ENCODE assay signal across 10 cellular contexts in the genomic region with DNA sequence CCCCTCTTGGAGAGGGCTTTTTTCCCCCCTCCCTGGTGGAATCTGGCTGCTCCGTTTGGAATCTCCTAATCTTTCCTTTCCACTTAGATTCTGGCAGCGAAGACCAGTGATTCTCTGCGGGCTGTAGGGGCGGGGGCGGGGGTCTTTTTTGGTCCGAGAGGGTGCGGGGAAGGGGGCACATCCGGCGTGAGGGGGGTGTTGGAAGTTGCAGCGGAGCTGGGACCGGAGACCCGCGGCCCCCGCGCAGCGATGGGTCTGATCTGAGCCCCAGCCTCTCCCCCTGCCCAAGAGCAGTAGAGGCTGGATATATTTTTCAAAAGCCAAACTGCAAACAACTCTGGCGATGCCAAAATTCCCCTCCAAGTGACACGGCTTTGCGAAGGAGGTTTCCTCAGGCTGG. TPM values are rescaled to one million over a fixed set of nuclear protein-coding genes. Genes with fewer than 3 reads are reported as not detected.
DNase-seq lines count a peak whose midpoint lies in the region; ATAC-seq, FAIRE-seq and TF ChIP-seq lines count a peak whose summit lies in the region.
"Had no signal": no experiment of that assay in that cellular context is flagged by ENCODE, and none has a peak within 500 bp of the region (broad histone marks: within the 10 kb centered on the region; RNA-seq: fewer than 3 reads in every experiment).

No MANE protein-coding gene starts in this region.

- CTCF ChIA-PET in HEK293T (lab: Yijun Ruan, JAX) = interaction anchor here (0.7 kb wide), 1 partner anchor 1493 kb away, joined by 6 read pairs; no protein-coding TSS in a partner anchor

- intact Hi-C loops in kidney (cut with DNase I) = no loop called here

- POLR2A ChIA-PET in HEK293T (lab: Yijun Ruan, JAX) = interaction anchor here (1.5 kb wide), 1 partner anchor 12 kb away, joined by 3 read pairs; no protein-coding TSS in a partner anchor

- H3K4me3 ChIP-seq in kidney (ENCODE audit: low read length in 2 of 2) (no peak overlapping the region), stomach smooth muscle (ENCODE audit: low read length in 2 of 2) (peak overlapping the region; percentile 63 to 65)

- H3K36me3 ChIP-seq in kidney (ENCODE audit: control insufficient read depth in 1 of 2, insufficient read depth in 2 of 2, low read length in 2 of 2) (no peaks in the 10 kb centered on the region), stomach smooth muscle (ENCODE audit: control insufficient read depth in 2 of 2, insufficient read depth in 2 of 2, low read length in 2 of 2) (no peaks in the 10 kb centered on the region)

- no peak for TF ChIP-seq CTCF in kidney (IDR thresholded peaks at IDR 0.05; ENCODE audit: borderline replicate concordance, extremely low read depth, insufficient read depth)

- no peak for FAIRE-seq in kidney (lab: Jason Lieb, UNC)

- H3K4me1 ChIP-seq in kidney (ENCODE audit: control insufficient read depth in 1 of 2, insufficient read depth in 1 of 2, low read depth in 1 of 2, low read length in 2 of 2) = no peaks in the 10 kb centered on the region
- peaks cover 11% of the 10 kb centered on the region for H3K4me1 ChIP-seq in stomach smooth muscle (ENCODE audit: control insufficient read depth, insufficient read depth, low read length)

- ATAC-seq in HG03439 (IDR thresholded peaks at IDR 0.05; ENCODE audit: unreplicated experiment) = no peak
- ATAC-seq in GM19452 (IDR thresholded peaks at IDR 0.05; ENCODE audit: unreplicated experiment) = no peak
- ATAC-seq in GM18868 (IDR thresholded peaks at IDR 0.05; ENCODE audit: unreplicated experiment) = no peak

- H3K27ac ChIP-seq in caudate nucleus (ENCODE audit: low read depth, low read length) = peak overlapping the region; percentile 97
- no peak overlapping the region for H3K27ac ChIP-seq in kidney (ENCODE audit: low read depth in 2 of 2, low read length in 2 of 2)
- H3K27ac ChIP-seq in stomach smooth muscle (ENCODE audit: low read length) = no peak overlapping the region

- H3K9ac ChIP-seq in kidney (ENCODE audit: low read length in 2 of 2) (no peak overlapping the region), stomach smooth muscle (ENCODE audit: low read length in 2 of 2) (no peak overlapping the region)

- DNase-seq in HEK293T (ENCODE audit: extremely low spot score) (peak; percentile 11), caudate nucleus (lab: John Stamatoyannopoulos, UW) (peak in 18 of 61 donors; percentile 7 to 57 (median 27)), kidney (peak; percentile 60), NK-92 (lab: John Stamatoyannopoulos, UW; ENCODE audit: unreplicated experiment) (no peak)
- DNase-seq: naive B cell had no signal

- H3K27me3 ChIP-seq in stomach smooth muscle (ENCODE audit: control insufficient read depth in 1 of 2, insufficient read depth in 2 of 2, low read length in 2 of 2) = peaks cover 23 to 39% of the 10 kb centered on the region in 2 donors

- H3K9me3 ChIP-seq in kidney (ENCODE audit: control insufficient read depth in 1 of 2, low read length in 2 of 2) (no peaks in the 10 kb centered on the region), stomach smooth muscle (ENCODE audit: control insufficient read depth in 2 of 2, low read length in 2 of 2) (no peaks in the 10 kb centered on the region)

TF ChIP-seq in HEK293T, 16 proteins besides CTCF, POLR2A, EP300 and RAD21:
- no peak for TF ChIP-seq FOXA1 (IDR thresholded peaks at IDR 0.05)
- TF ChIP-seq ARNT (IDR thresholded peaks at IDR 0.05) = no peak
- no peak for TF ChIP-seq PKNOX1 (IDR thresholded peaks at IDR 0.05)
- TF ChIP-seq BHLHE40 (IDR thresholded peaks at IDR 0.05; ENCODE audit: borderline replicate concordance) = no peak
- TF ChIP-seq FOXM1 (IDR thresholded peaks at IDR 0.05; ENCODE audit: borderline replicate concordance) = no peak
- TF ChIP-seq FOXK2 (IDR thresholded peaks at IDR 0.05) = no peak
- no peak for TF ChIP-seq HDGF (IDR thresholded peaks at IDR 0.05; ENCODE audit: borderline replicate concordance)
- TF ChIP-seq SUZ12 (IDR thresholded peaks at IDR 0.05) = no peak
- TF ChIP-seq LEF1 (IDR thresholded peaks at IDR 0.05; ENCODE audit: borderline replicate concordance) = no peak
- TF ChIP-seq TARDBP (IDR thresholded peaks at IDR 0.05) = no peak
- no peak for TF ChIP-seq ZNF384 (IDR thresholded peaks at IDR 0.05)
- no peak for TF ChIP-seq NFRKB (IDR thresholded peaks at IDR 0.05)
- no peak for TF ChIP-seq L3MBTL2 (conservative IDR thresholded peaks at IDR 0.05)
- TF ChIP-seq ELF4 (IDR thresholded peaks at IDR 0.05) = no peak
TF ChIP-seq in HEK293T: peak in this region for 0.

RNA-seq across cellular contexts. Expression of gene GRID2, which starts 0.3 kb away (rescaled TPM):
- total RNA-seq in kidney = 0.19 TPM
- not detected for polyA plus RNA-seq in kidney (ENCODE audit: insufficient read depth, low read depth, low replicate concordance)
- total RNA-seq: epithelial cell of proximal tubule had no signal

Comparison
In these comparisons a context has a peak if more than half of its experiments do, and no peak if none do; other contexts are left out.
1. H3K4me3 ChIP-seq: peak in stomach smooth muscle (2 of 2); none in kidney (0 of 2).